In genomic region chr21:36791695-36792451, GRCh38 we compare ENCODE assay signal across 18 cellular contexts.
A peak's percentile ranks its signal among the peaks of the same experiment; 100 is the strongest.
DNase-seq lines count a peak whose midpoint lies in the region; ATAC-seq and TF ChIP-seq lines count a peak whose summit lies in the region.
"Had no signal": no experiment of that assay in that cellular context is flagged by ENCODE, and none has a peak within 500 bp of the region (broad histone marks: within the 10 kb centered on the region; RNA-seq: fewer than 3 reads in every experiment).

No MANE protein-coding gene starts in this region.

- no peaks in the 10 kb centered on the region for H3K27me3 Mint-ChIP-seq in Caco-2 (ENCODE audit: insufficient read depth, unreplicated experiment)
- H3K27me3 Mint-ChIP-seq: activated CD4-positive, alpha-beta memory T cell treated with anti-CD3 and anti-CD28 coated beads, Interleukin-2, amount 10 ng/mL, durations not matched to agents 7 days and 5 days; activated T-cell treated with anti-CD3 and anti-CD28 coated beads, Interleukin-2, amount 50 U/mL, for 24 hours; CD8-positive, alpha-beta memory T cell had no signal

- POLR2A ChIA-PET in Caco-2 (lab: Charles Lee), result no interaction called here

- no peak overlapping the region for H4K5ac ChIP-seq in mesendoderm (ENCODE audit: low read length)

- no peak overlapping the region for H3K9ac ChIP-seq in mesendoderm (ENCODE audit: low read length)

- no peak overlapping the region for H3K4me2 ChIP-seq in mesendoderm (ENCODE audit: low read length)

- peaks cover 16% of the 10 kb centered on the region for H3K4me1 Mint-ChIP-seq in Caco-2 (ENCODE audit: low read depth, unreplicated experiment)
- H3K4me1 Mint-ChIP-seq: activated CD4-positive, alpha-beta memory T cell treated with anti-CD3 and anti-CD28 coated beads, Interleukin-2, amount 10 ng/mL, durations not matched to agents 7 days and 5 days had no signal

- no peaks in the 10 kb centered on the region for H3K79me2 ChIP-seq in mesendoderm (ENCODE audit: control insufficient read depth, insufficient read depth, low read length)

- no peak overlapping the region for H3K4ac ChIP-seq in mesendoderm (ENCODE audit: low read depth, low read length)

- H3K36me3 ChIP-seq in BE2C, result no peaks in the 10 kb centered on the region
- no peaks in the 10 kb centered on the region for H3K36me3 ChIP-seq in mesendoderm (ENCODE audit: control insufficient read depth, insufficient read depth, low read length)
- H3K36me3 ChIP-seq in Caco-2 (ENCODE audit: control insufficient read depth, insufficient read depth, low read length), result no peaks in the 10 kb centered on the region
- H3K36me3 ChIP-seq: esophagus muscularis mucosa, suprapubic skin had no signal

- no peaks in the 10 kb centered on the region for H3K9me3 ChIP-seq in BE2C
- H3K9me3 ChIP-seq in Caco-2, result peaks cover 9% of the 10 kb centered on the region
- H3K9me3 ChIP-seq: body of pancreas had no signal

- CTCF ChIA-PET in Caco-2 (lab: Charles Lee), result interaction anchor here (0.6 kb wide), 1 partner anchor 161 kb away, joined by 4 read pairs; no protein-coding TSS in a partner anchor

- H3K4me3 Mint-ChIP-seq in Caco-2 (ENCODE audit: unreplicated experiment), result no peak overlapping the region
- H3K4me3 Mint-ChIP-seq: activated CD4-positive, alpha-beta memory T cell treated with anti-CD3 and anti-CD28 coated beads, Interleukin-2, amount 10 ng/mL, durations not matched to agents 7 days and 5 days; activated T-cell treated with anti-CD3 and anti-CD28 coated beads, Interleukin-2, amount 50 U/mL, for 24 hours; CD8-positive, alpha-beta memory T cell had no signal

- H3K4me1 ChIP-seq in BE2C (no peaks in the 10 kb centered on the region), mesendoderm (ENCODE audit: control insufficient read depth, low read depth, low read length) (no peaks in the 10 kb centered on the region), Caco-2 (peaks cover 9% of the 10 kb centered on the region; the same call in 1 of the 2 replicates)
- H3K4me1 ChIP-seq: body of pancreas, esophagus muscularis mucosa had no signal

- H3K56ac ChIP-seq in mesendoderm (ENCODE audit: low read length), result no peak overlapping the region

- intact Hi-C loops in dorsolateral prefrontal cortex (cut with DNase I) (no loop called here), Caco-2 (cut with micrococcal nuclease; ENCODE audit: unreplicated experiment) (no loop called here)

- H3K27ac ChIP-seq in dorsolateral prefrontal cortex (peak overlapping the region in 11 of 59 donors; percentile 5 to 80 (median 39)), mesendoderm (ENCODE audit: low read depth, low read length) (no peak overlapping the region)
- H3K27ac ChIP-seq: esophagus muscularis mucosa, skin epidermis, suprapubic skin had no signal

- no peak overlapping the region for H3K23ac ChIP-seq in mesendoderm (ENCODE audit: low read length)

- no peak overlapping the region for H2BK15ac ChIP-seq in mesendoderm (replicated peaks; ENCODE audit: low read depth)

- DNase-seq in BE2C (peak; percentile 17), NCI-H146 treated with DMSO at 0.1 percent for 48 hours (lab: John Stamatoyannopoulos, UW; ENCODE audit: unreplicated experiment) (peak; percentile 19), dorsolateral prefrontal cortex (peak in 4 of 10 donors; percentile 50 to 70 (median 56)), mesendoderm (peak; percentile 17), SKM-1 (lab: John Stamatoyannopoulos, UW; ENCODE audit: unreplicated experiment) (no peak), Caco-2 (no peak), middle frontal gyrus (ENCODE audit: extremely low spot score, low spot score) (no peak)
- DNase-seq: activated CD4-positive, alpha-beta memory T cell treated with anti-CD3 and anti-CD28 coated beads, Interleukin-2, amount 10 ng/mL, durations not matched to agents 7 days and 5 days; activated naive CD4-positive, alpha-beta T cell treated with anti-CD3 and anti-CD28 coated beads, Interleukin-2, amount 50 U/mL, for 16 hours; activated T-cell treated with anti-CD3 and anti-CD28 coated beads, Interleukin-2, amount 50 U/mL, for 24 hours; body of pancreas; CD8-positive, alpha-beta memory T cell; islet precursor cell; NCI-H1930 had no signal

- H2AK5ac ChIP-seq in mesendoderm (ENCODE audit: low read length), result no peak overlapping the region

- H3K9me3 Mint-ChIP-seq in Caco-2 (ENCODE audit: unreplicated experiment), result peaks cover 3% of the 10 kb centered on the region

- BruUV-seq in Caco-2 (replicated peaks; lab: Mats Ljungman, UMichigan), result no TSS peak

- H3K36me3 Mint-ChIP-seq in Caco-2 (ENCODE audit: insufficient read depth, unreplicated experiment), result peaks cover 8% of the 10 kb centered on the region

- no peak overlapping the region for H4K8ac ChIP-seq in mesendoderm (ENCODE audit: low read depth, low read length)

- no peak overlapping the region for H3K27ac Mint-ChIP-seq in Caco-2 (ENCODE audit: unreplicated experiment)
- H3K27ac Mint-ChIP-seq: activated CD4-positive, alpha-beta memory T cell treated with anti-CD3 and anti-CD28 coated beads, Interleukin-2, amount 10 ng/mL, durations not matched to agents 7 days and 5 days; activated T-cell treated with anti-CD3 and anti-CD28 coated beads, Interleukin-2, amount 50 U/mL, for 24 hours; CD8-positive, alpha-beta memory T cell had no signal

- H3K79me1 ChIP-seq in mesendoderm (ENCODE audit: low read length), result no peaks in the 10 kb centered on the region

- H3K18ac ChIP-seq in mesendoderm (ENCODE audit: low read length), result no peak overlapping the region

- WGBS in mesendoderm (ENCODE audit: extremely low coverage, insufficient coverage, low lambda C conversion rate), result no CpG with 5 or more reads among the region's 21 CpGs

- no peak for TF ChIP-seq CTCF in BE2C (IDR thresholded peaks at IDR 0.05; ENCODE audit: low read depth, low read length)
- TF ChIP-seq CTCF in dorsolateral prefrontal cortex (IDR thresholded peaks at IDR 0.05 in 54 of 56, conservative IDR thresholded peaks at IDR 0.05 in 2 of 56; ENCODE audit: low read depth in 1 of 56, partially characterized antibody in 56 of 56), result no peak
- no peak for TF ChIP-seq CTCF in Caco-2 (IDR thresholded peaks at IDR 0.05; ENCODE audit: insufficient read depth in 1 of 2, low read depth in 1 of 2, low read length in 1 of 2, severe bottlenecking in 1 of 2, unreplicated experiment in 1 of 2)

- H3K4me3 ChIP-seq in BE2C (ENCODE audit: low read depth, low read length) (no peak overlapping the region), dorsolateral prefrontal cortex (peak overlapping the region in 52 of 59 donors; percentile 1 to 58 (median 37)), mesendoderm (ENCODE audit: low read length) (no peak overlapping the region), Caco-2 (ENCODE audit: low read depth, low read length) (no peak overlapping the region)
- H3K4me3 ChIP-seq: body of pancreas, esophagus muscularis mucosa, skin epidermis, suprapubic skin had no signal

- ATAC-seq in GM18502 (IDR thresholded peaks at IDR 0.05; ENCODE audit: poor library complexity, unreplicated experiment), result no peak
- ATAC-seq: body of pancreas had no signal

- H2BK120ac ChIP-seq in mesendoderm (ENCODE audit: low read depth, low read length), result no peak overlapping the region

- H2BK5ac ChIP-seq in mesendoderm (ENCODE audit: low read length), result no peak overlapping the region

- no peaks in the 10 kb centered on the region for H3K27me3 ChIP-seq in BE2C
- no peaks in the 10 kb centered on the region for H3K27me3 ChIP-seq in dorsolateral prefrontal cortex
- no peaks in the 10 kb centered on the region for H3K27me3 ChIP-seq in mesendoderm (ENCODE audit: insufficient read depth, low read length, poor library complexity)
- no peaks in the 10 kb centered on the region for H3K27me3 ChIP-seq in Caco-2 (replicated peaks; ENCODE audit: control insufficient read depth, insufficient read depth, low read length)
- H3K27me3 ChIP-seq: body of pancreas, esophagus muscularis mucosa, suprapubic skin had no signal

Comparison
In these comparisons a context has a peak if more than half of its experiments do, and no peak if none do; other contexts are left out.
1. DNase-seq: peak in BE2C (single experiment), NCI-H146 treated with DMSO at 0.1 percent for 48 hours (single experiment) and mesendoderm (single experiment); none in SKM-1 (single experiment), Caco-2 (0 of 2) and middle frontal gyrus (single experiment).
2. H3K4me3 ChIP-seq: peak in dorsolateral prefrontal cortex (52 of 59); none in BE2C (single experiment), mesendoderm (single experiment) and Caco-2 (single experiment).